13 cellular contexts compared by ENCODE assay signal in genomic region chr1:203671808-203672207, GRCh38. TPM values are rescaled to one million over a fixed set of nuclear protein-coding genes. Genes with fewer than 3 reads are reported as not detected.
A peak's percentile ranks its signal among the peaks of the same experiment; 100 is the strongest.
DNase-seq lines count a peak whose midpoint lies in the region; ATAC-seq, FAIRE-seq and TF ChIP-seq lines count a peak whose summit lies in the region.
"Had no signal": no experiment of that assay in that cellular context is flagged by ENCODE, and none has a peak within 500 bp of the region (broad histone marks: within the 10 kb centered on the region; RNA-seq: fewer than 3 reads in every experiment).

No MANE protein-coding gene starts in this region.

- H3K14ac ChIP-seq in IMR-90 (replicated peaks; ENCODE audit: low read depth, low read length): peak overlapping the region; percentile 52

- intact Hi-C loops in IMR-90 (cut with micrococcal nuclease): no loop called here

- no peak overlapping the region for H2BK15ac ChIP-seq in IMR-90 (ENCODE audit: low read depth, low read length)

- H3K36me3 ChIP-seq in IMR-90 (ENCODE audit: control insufficient read depth, insufficient read depth, low read length): peaks cover 2% of the 10 kb centered on the region; the same call in 1 of the 2 replicates
- no peaks in the 10 kb centered on the region for H3K36me3 ChIP-seq in astrocyte (ENCODE audit: insufficient read depth, low read length)
- peaks cover 4 to 6% of the 10 kb centered on the region in 2 donors for H3K36me3 ChIP-seq in lung (ENCODE audit: control insufficient read depth in 2 of 2, insufficient read depth in 2 of 2, low read length in 2 of 2)
- H3K36me3 ChIP-seq in Peyer's patch: no peaks in the 10 kb centered on the region

- H3K27me3 ChIP-seq in IMR-90 (ENCODE audit: control insufficient read depth, insufficient read depth, low read length) (no peaks in the 10 kb centered on the region), astrocyte (ENCODE audit: insufficient read depth, low read length) (no peaks in the 10 kb centered on the region), lung (ENCODE audit: control insufficient read depth, insufficient read depth) (no peaks in the 10 kb centered on the region), Peyer's patch (no peaks in the 10 kb centered on the region)

- CTCF ChIA-PET in IMR-90 (lab: Yijun Ruan, JAX): interaction anchor here (0.6 to 0.8 kb wide), 2 partner anchors 11 to 184 kb away, joined by 3 to 4 read pairs; no protein-coding TSS in a partner anchor

- H4K20me1 ChIP-seq in IMR-90 (ENCODE audit: insufficient read depth, low read length): peaks cover 98% of the 10 kb centered on the region
- H4K20me1 ChIP-seq in astrocyte (ENCODE audit: insufficient read depth, low read length): peaks cover 33% of the 10 kb centered on the region

- H3K4me3 ChIP-seq in IMR-90 (ENCODE audit: insufficient read depth, low read depth, low read length) (no peak overlapping the region), astrocyte (ENCODE audit: insufficient read depth, low read depth, low read length) (no peak overlapping the region), lung (no peak overlapping the region), Peyer's patch (no peak overlapping the region)
- H3K4me3 ChIP-seq: mucosa of descending colon had no signal

- H3K4me3 Mint-ChIP-seq in astrocyte (ENCODE audit: unreplicated experiment): no peak overlapping the region
- no peak overlapping the region for H3K4me3 Mint-ChIP-seq in stimulated activated memory B cell treated with anti-CD40 and anti-IgM and Interleukin-4, amounts not matched to agents 10 μg/mL and 1 μg/mL and 100 μg/mL, for 72 hours

- no peak overlapping the region for H3K56ac ChIP-seq in IMR-90 (ENCODE audit: extremely low read depth, insufficient read depth, low read length)

- no peak overlapping the region for H3K9ac ChIP-seq in IMR-90 (ENCODE audit: low read depth, low read length)
- peak overlapping the region; percentile 55 for H3K9ac ChIP-seq in astrocyte (ENCODE audit: low read length)

- peak overlapping the region; percentile 66; the same call in 1 of the 2 replicates for H2AK5ac ChIP-seq in IMR-90 (ENCODE audit: low read depth, low read length)

- WGBS in IMR-90 (ENCODE audit: extremely low coverage in 2 of 2, insufficient read length in 1 of 2), 2 experiments: no CpG with 5 or more reads among the region's 6 CpGs
- 58% methylated on average over 6 of the region's 6 CpGs for WGBS in lung, 2 donors

- H2BK120ac ChIP-seq in IMR-90 (ENCODE audit: low read depth, low read length): peak overlapping the region; percentile 56; the same call in 1 of the 2 replicates

- peaks cover 66% of the 10 kb centered on the region for H3K9me1 ChIP-seq in IMR-90 (ENCODE audit: insufficient read depth, low read length)

- H4K5ac ChIP-seq in IMR-90 (ENCODE audit: low read depth, low read length): no peak overlapping the region

- H2AK9ac ChIP-seq in IMR-90 (replicated peaks; ENCODE audit: low read depth, low read length, poor library complexity): peak overlapping the region; percentile 2

- peak overlapping the region; percentile 31 for H3K4ac ChIP-seq in IMR-90 (ENCODE audit: low read depth, low read length)

- dilution Hi-C loops in IMR-90 (cut with HindIII; ENCODE audit: low sequenced_read_pairs, unreplicated experiment): no loop called here

- H3K79me2 ChIP-seq in astrocyte (ENCODE audit: insufficient read depth, low read length): peaks cover 81% of the 10 kb centered on the region

- ATAC-seq in IMR-90 (ENCODE audit: low read depth): no peak
- ATAC-seq in lung (ENCODE audit: insufficient read depth, low FRiP score): no peak
- ATAC-seq in stimulated activated memory B cell treated with anti-CD40 and anti-IgM and Interleukin-4, amounts not matched to agents 10 μg/mL and 1 μg/mL and 100 μg/mL, for 72 hours: no peak
- no peak for ATAC-seq in HG03460 (IDR thresholded peaks at IDR 0.05; ENCODE audit: unreplicated experiment)
- ATAC-seq in HG03571 (IDR thresholded peaks at IDR 0.05; ENCODE audit: unreplicated experiment): no peak

- no peak for DNase-seq in IMR-90
- DNase-seq in astrocyte (ENCODE audit: low read depth): no peak
- no peak for DNase-seq in lung (ENCODE audit: low spot score)
- DNase-seq in Peyer's patch: no peak
- DNase-seq in hippocampal formation (lab: John Stamatoyannopoulos, UW): no peak
- DNase-seq: activated CD4-positive, alpha-beta T cell treated with anti-CD3 and anti-CD28 coated beads for 4 hours; NCI-H446 treated with DMSO at 0.1 percent for 48 hours; SHP77 had no signal

- H3K18ac ChIP-seq in IMR-90 (ENCODE audit: low read depth, low read length): no peak overlapping the region; the same call in 1 of the 2 replicates

- H3K4me1 ChIP-seq in IMR-90 (ENCODE audit: control insufficient read depth, insufficient read depth, low read length): peaks cover 53% of the 10 kb centered on the region
- peaks cover 49% of the 10 kb centered on the region for H3K4me1 ChIP-seq in astrocyte (ENCODE audit: insufficient read depth, low read length)
- H3K4me1 ChIP-seq in lung (ENCODE audit: control insufficient read depth in 2 of 2, insufficient read depth in 2 of 2, low read length in 2 of 2): peaks cover 40 to 44% of the 10 kb centered on the region in 2 donors
- H3K4me1 ChIP-seq in Peyer's patch: peaks cover 0 to 77% (median 21%) of the 10 kb centered on the region in 4 donors

- peak overlapping the region; percentile 76 for H3K23ac ChIP-seq in IMR-90 (ENCODE audit: low read depth, low read length)

- H4K91ac ChIP-seq in IMR-90 (ENCODE audit: insufficient read depth, low read depth, low read length): peak overlapping the region; percentile 19

- no peak for TF ChIP-seq POLR2A in IMR-90 (IDR thresholded peaks at IDR 0.05; ENCODE audit: low read depth, low read length)
- TF ChIP-seq POLR2A in Peyer's patch (IDR thresholded peaks at IDR 0.05): no peak

- H2AFZ ChIP-seq in IMR-90 (replicated peaks; ENCODE audit: low read length, poor library complexity) (no peak overlapping the region), astrocyte (ENCODE audit: low read depth, low read length) (no peak overlapping the region)

- TF ChIP-seq CTCF in IMR-90 (conservative IDR thresholded peaks at IDR 0.05; ENCODE audit: low read depth, low read length): no peak
- TF ChIP-seq CTCF in astrocyte (IDR thresholded peaks at IDR 0.05; ENCODE audit: insufficient read depth, low read depth, low read length): no peak
- TF ChIP-seq CTCF in lung (IDR thresholded peaks at IDR 0.05; ENCODE audit: control extremely low read depth, extremely low read depth): no peak
- no peak for TF ChIP-seq CTCF in Peyer's patch (IDR thresholded peaks at IDR 0.05)

- no peaks in the 10 kb centered on the region for H3K27me3 Mint-ChIP-seq in astrocyte (ENCODE audit: low read depth, unreplicated experiment)
- H3K27me3 Mint-ChIP-seq in stimulated activated memory B cell treated with anti-CD40 and anti-IgM and Interleukin-4, amounts not matched to agents 10 μg/mL and 1 μg/mL and 100 μg/mL, for 72 hours: no peaks in the 10 kb centered on the region

- peaks cover 2% of the 10 kb centered on the region for H3K9me3 Mint-ChIP-seq in astrocyte (ENCODE audit: unreplicated experiment)
- no peaks in the 10 kb centered on the region for H3K9me3 Mint-ChIP-seq in stimulated activated memory B cell treated with anti-CD40 and anti-IgM and Interleukin-4, amounts not matched to agents 10 μg/mL and 1 μg/mL and 100 μg/mL, for 72 hours

- H2BK5ac ChIP-seq in IMR-90 (ENCODE audit: low read depth, low read length, poor library complexity, severe bottlenecking): peak overlapping the region; percentile 4

- TF ChIP-seq RAD21 in IMR-90 (IDR thresholded peaks at IDR 0.05; ENCODE audit: low read length): no peak

- peaks cover 74% of the 10 kb centered on the region for H3K4me1 Mint-ChIP-seq in astrocyte (ENCODE audit: low read depth, unreplicated experiment)
- H3K4me1 Mint-ChIP-seq in stimulated activated memory B cell treated with anti-CD40 and anti-IgM and Interleukin-4, amounts not matched to agents 10 μg/mL and 1 μg/mL and 100 μg/mL, for 72 hours: peaks cover 23% of the 10 kb centered on the region

- H3K9me3 ChIP-seq in IMR-90 (ENCODE audit: control insufficient read depth, insufficient read depth, low read length) (no peaks in the 10 kb centered on the region), astrocyte (ENCODE audit: insufficient read depth, low read depth, low read length) (no peaks in the 10 kb centered on the region), lung (ENCODE audit: control insufficient read depth in 2 of 2, insufficient read depth in 1 of 2, low read length in 1 of 2) (no peaks in the 10 kb centered on the region), Peyer's patch (no peaks in the 10 kb centered on the region)
- H3K9me3 ChIP-seq: mucosa of descending colon had no signal

- peak overlapping the region; percentile 75 for H3K27ac Mint-ChIP-seq in astrocyte (ENCODE audit: unreplicated experiment)
- H3K27ac Mint-ChIP-seq in stimulated activated memory B cell treated with anti-CD40 and anti-IgM and Interleukin-4, amounts not matched to agents 10 μg/mL and 1 μg/mL and 100 μg/mL, for 72 hours: peak overlapping the region; percentile 4

- H3K4me2 ChIP-seq in IMR-90 (ENCODE audit: low read depth, low read length) (no peak overlapping the region; the same call in 1 of the 2 replicates), astrocyte (ENCODE audit: low read length) (peak overlapping the region; percentile 34)

- H3K36me3 Mint-ChIP-seq in astrocyte (ENCODE audit: low read depth, unreplicated experiment): peaks cover 6% of the 10 kb centered on the region
- no peaks in the 10 kb centered on the region for H3K36me3 Mint-ChIP-seq in stimulated activated memory B cell treated with anti-CD40 and anti-IgM and Interleukin-4, amounts not matched to agents 10 μg/mL and 1 μg/mL and 100 μg/mL, for 72 hours

- H3K27ac ChIP-seq in IMR-90 (ENCODE audit: insufficient read depth, low read length): peak overlapping the region; percentile 18; the same call in 1 of the 2 replicates
- H3K27ac ChIP-seq in astrocyte (ENCODE audit: low read depth, low read length): peak overlapping the region; percentile 59
- H3K27ac ChIP-seq in lung (ENCODE audit: low read depth in 1 of 2, low read length in 1 of 2): peak overlapping the region; percentile 30 to 69
- H3K27ac ChIP-seq in Peyer's patch: peak overlapping the region in 2 of 4 donors; percentile 53 to 87

- BruUV-seq in IMR-90 (replicated peaks; lab: Mats Ljungman, UMichigan): no TSS peak

- H4K8ac ChIP-seq in IMR-90 (ENCODE audit: low read depth in 2 of 2, low read length in 2 of 2): no peak overlapping the region; a peak in 1 of 4 replicates

- no peak for FAIRE-seq in astrocyte (lab: Jason Lieb, UNC)
- FAIRE-seq: bronchial epithelial cell had no signal

- POLR2A ChIA-PET in IMR-90 (lab: Charles Lee; ENCODE audit: unreplicated experiment): interaction anchor here (0.7 kb wide), 1 partner anchor 20 kb away, joined by 18 read pairs; no protein-coding TSS in a partner anchor

- H3K79me1 ChIP-seq in IMR-90 (ENCODE audit: low read depth in 1 of 2, low read length in 2 of 2): peaks cover 26 to 91% of the 10 kb centered on the region in 2 experiments; a peak in 3 of 4 replicates

- in situ Hi-C loops in IMR-90 (cut with MboI; ENCODE audit: low sequenced_read_pairs): no loop called here

- H2BK20ac ChIP-seq in IMR-90 (ENCODE audit: low read depth, low read length): 0 out of 2 replicates have a peak overlapping the region, but pooled peaks have one; percentile 62

RNA-seq across cellular contexts. Expression of gene ATP2B4, which starts 45.2 kb away (rescaled TPM):
- total RNA-seq in IMR-90 (2012; rRNA removed) (290 and 311 TPM in 2 replicates), astrocyte (103 and 114 TPM in 2 replicates), lung (100 to 1,000 TPM in 1 of 2 donors, 10 to 100 TPM in 1; 99.6 to 145 TPM), Peyer's patch (10 to 100 TPM; 36.3 to 78.4 (median 59.7) TPM)
- polyA plus RNA-seq in IMR-90 (2012; rRNA removed) (172 TPM in 2 replicates), lung (10 to 100 TPM; 35.9 to 53.1 TPM)
- 65.5 and 87.1 TPM in 2 replicates for polyA plus RNA-seq in IMR-90 (2012; cell fraction: cytosol; rRNA removed)
- polyA plus RNA-seq in IMR-90 (2012; cell fraction: nucleus; rRNA removed; ENCODE audit: low replicate concordance): 90.6 and 259 TPM in 2 replicates
